Comparison of ENCODE assay signal across 8 cellular contexts in the genomic region with DNA sequence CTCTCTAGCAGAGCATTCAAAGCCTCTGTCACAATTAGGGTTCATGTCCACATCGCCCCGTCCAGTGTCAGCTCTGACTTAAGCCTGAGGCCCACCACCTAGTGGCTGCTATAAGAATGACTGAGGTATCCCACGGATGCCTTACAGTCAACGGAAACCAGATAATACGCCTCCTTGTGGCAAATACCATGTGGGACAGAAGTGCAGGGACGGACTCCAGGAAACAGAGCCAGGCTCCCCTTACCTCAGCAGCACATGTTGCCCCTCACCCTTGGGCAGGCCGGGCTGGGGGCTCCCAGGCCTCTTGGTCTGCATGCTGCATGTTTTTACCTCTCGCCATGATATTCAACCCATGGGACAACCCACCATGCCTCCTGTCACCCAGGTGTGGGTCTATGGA.
DNase-seq lines count a peak whose midpoint lies in the region; ATAC-seq, FAIRE-seq and TF ChIP-seq lines count a peak whose summit lies in the region.

No MANE protein-coding gene starts in this region.

- H3K36me3 ChIP-seq in neutrophil = no peaks in the 10 kb centered on the region

- H3K9me3 ChIP-seq in neutrophil = no peaks in the 10 kb centered on the region

- FAIRE-seq in frontal cortex (lab: Jason Lieb, UNC) = no peak

- H3K27me3 ChIP-seq in neutrophil = no peaks in the 10 kb centered on the region

- H3K4me1 ChIP-seq in neutrophil (ENCODE audit: control insufficient read depth in 1 of 2, insufficient read depth in 1 of 2, low read depth in 1 of 2, low read length in 1 of 2) = peaks cover 0 to 4% of the 10 kb centered on the region in 2 experiments

- TF ChIP-seq CTCF in fibroblast of mammary gland (conservative IDR thresholded peaks at IDR 0.05; ENCODE audit: control insufficient read depth, insufficient read depth, low read depth, low read length) (peak; percentile 83), neutrophil (IDR thresholded peaks at IDR 0.05) (peak; percentile 25)

- H3K4me3 ChIP-seq in fibroblast of mammary gland (ENCODE audit: control insufficient read depth, low read depth, low read length) (no peak overlapping the region), neutrophil (ENCODE audit: low read depth in 1 of 2, low read length in 1 of 2) (no peak overlapping the region)

- no peak overlapping the region for H3K27ac ChIP-seq in neutrophil

- ATAC-seq in HG02571 (IDR thresholded peaks at IDR 0.05; ENCODE audit: unreplicated experiment) = peak; percentile 60
- ATAC-seq in GM19455 (IDR thresholded peaks at IDR 0.05; ENCODE audit: unreplicated experiment) = no peak

- DNase-seq in ELF-1 (ENCODE audit: low read depth, low spot score) (peak; percentile 91), NCI-H2227 treated with DMSO at 0.1 percent for 48 hours (lab: John Stamatoyannopoulos, UW) (peak; percentile 1), fibroblast of mammary gland (ENCODE audit: low read depth) (peak; percentile 80), frontal cortex (ENCODE audit: low spot score in 2 of 2) (no peak)
- peak; percentile 70 for DNase-seq in activated CD4-positive, alpha-beta T cell treated with anti-CD3 and anti-CD28 coated beads for 48 hours

Comparison
In these comparisons a context has a peak if more than half of its experiments do, and no peak if none do; other contexts are left out.
1. DNase-seq: peak in ELF-1 (single experiment), NCI-H2227 treated with DMSO at 0.1 percent for 48 hours (single experiment), activated CD4-positive, alpha-beta T cell treated with anti-CD3 and anti-CD28 coated beads for 48 hours (single experiment) and fibroblast of mammary gland (single experiment); none in frontal cortex (0 of 2).